Comparison of ENCODE assay signal across 8 cellular contexts in genomic region chr13:90402102-90402501, GRCh38.
"Had no signal": no experiment of that assay in that cellular context is flagged by ENCODE, and none has a peak within 500 bp of the region (broad histone marks: within the 10 kb centered on the region; RNA-seq: fewer than 3 reads in every experiment).

No MANE protein-coding gene starts in this region.

- H3K4me1 ChIP-seq: HAP-1 had no signal

- DNase-seq: GOT3, H7, HFFc6, Kasumi-1, KG1 had no signal

- H3K27ac ChIP-seq: HL-60 had no signal

- H3K36me3 ChIP-seq: HAP-1 had no signal

- H3K9me3 ChIP-seq: HAP-1 had no signal

- FAIRE-seq: HepG2 had no signal

- H3K4me3 ChIP-seq: HAP-1 had no signal
